Comparison of ENCODE assay signal across 8 cellular contexts in the genomic region with DNA sequence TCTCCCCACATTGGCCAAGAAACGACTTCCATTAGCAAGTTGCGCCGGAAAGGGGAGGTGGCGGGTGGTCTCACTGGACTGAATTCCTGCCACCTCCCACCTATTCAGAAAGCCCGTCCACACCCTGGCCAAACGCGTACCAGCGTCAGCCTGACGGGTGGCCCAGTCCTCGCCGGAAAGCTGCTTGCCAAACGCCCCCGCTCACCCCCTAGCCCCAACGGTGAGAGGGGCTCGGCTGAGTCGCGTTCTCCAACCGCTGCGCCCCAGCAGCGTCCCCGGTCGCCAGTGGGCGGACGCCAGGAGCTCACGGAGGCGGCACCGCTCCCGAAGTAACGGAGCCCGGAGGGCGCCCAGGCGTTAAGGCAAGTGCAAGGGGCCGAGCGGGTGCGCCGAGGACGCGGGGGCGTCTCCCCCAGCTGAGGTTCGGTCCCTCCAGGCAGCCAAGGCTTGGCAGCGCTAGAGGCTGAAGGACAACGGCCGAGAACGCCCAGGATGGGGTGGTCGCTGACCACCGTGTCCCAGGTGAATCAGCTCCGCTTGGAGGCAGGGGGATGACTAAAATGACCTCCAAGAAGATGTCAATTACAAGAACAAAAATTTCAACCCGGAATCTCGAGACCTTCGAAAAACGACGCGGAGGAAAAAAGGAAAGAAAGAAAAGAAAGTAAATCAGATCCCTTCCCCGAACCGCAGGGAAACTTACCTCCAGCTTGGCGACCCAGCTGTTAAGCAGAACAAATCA.
DNase-seq lines count a peak whose midpoint lies in the region; ATAC-seq and TF ChIP-seq lines count a peak whose summit lies in the region.

No MANE protein-coding gene starts in this region.

- peaks cover 8% of the 10 kb centered on the region; the same call in 1 of the 2 replicates for H3K4me1 ChIP-seq in HEK293 (ENCODE audit: control insufficient read depth, insufficient read depth, low read length)
- H3K4me1 ChIP-seq in right atrium auricular region, result peaks cover 0 to 18% of the 10 kb centered on the region in 2 donors

- H3K4me3 ChIP-seq in AG04450 (ENCODE audit: low read depth, low read length) (peak overlapping the region; percentile 96), HEK293 (ENCODE audit: low read depth, low read length) (peak overlapping the region; percentile 85), right atrium auricular region (peak overlapping the region; percentile 39 to 56), skeletal muscle cell (ENCODE audit: low read depth, low read length) (peak overlapping the region; percentile 66)

- H3K36me3 Mint-ChIP-seq in activated T-helper 1 cell treated with anti-CD3 and anti-CD28 coated beads, Interleukin-12 subunit alpha, Interleukin-12 subunit beta, Interleukin-2, Interleukin-4 antibody, amounts not matched to agents 30 ng/mL and 10 ng/mL and 1 ng/mL, durations not matched to agents 14 hours and 24 hours and 36 hours (ENCODE audit: low read depth), result no peaks in the 10 kb centered on the region

- TF ChIP-seq CTCF in AG04450 (IDR thresholded peaks at IDR 0.05; ENCODE audit: low read depth, low read length) (no peak), HEK293 (tag by site-specific recombination; IDR thresholded peaks at IDR 0.05) (no peak; the same call in 1 of the 2 replicates), right atrium auricular region (IDR thresholded peaks at IDR 0.05) (no peak)

- peaks cover 46% of the 10 kb centered on the region for H3K27me3 Mint-ChIP-seq in activated T-helper 1 cell treated with anti-CD3 and anti-CD28 coated beads, Interleukin-12 subunit alpha, Interleukin-12 subunit beta, Interleukin-2, Interleukin-4 antibody, amounts not matched to agents 30 ng/mL and 10 ng/mL and 1 ng/mL, durations not matched to agents 14 hours and 24 hours and 36 hours (ENCODE audit: insufficient read depth)

- ATAC-seq in left lobe of liver, result no peak

- H3K9me3 Mint-ChIP-seq in activated T-helper 1 cell treated with anti-CD3 and anti-CD28 coated beads, Interleukin-12 subunit alpha, Interleukin-12 subunit beta, Interleukin-2, Interleukin-4 antibody, amounts not matched to agents 30 ng/mL and 10 ng/mL and 1 ng/mL, durations not matched to agents 14 hours and 24 hours and 36 hours, result no peaks in the 10 kb centered on the region

- intact Hi-C loops in activated T-helper 1 cell treated with anti-CD3 and anti-CD28 coated beads, Interleukin-12 subunit alpha, Interleukin-12 subunit beta, Interleukin-2, Interleukin-4 antibody, amounts not matched to agents 30 ng/mL and 10 ng/mL and 1 ng/mL, durations not matched to agents 14 hours and 24 hours and 36 hours (cut with micrococcal nuclease), result loop anchor here (1.0 to 10.0 kb wide), 5 partner anchors 133 to 720 kb away; a partner anchor contains a TSS

- peak overlapping the region; percentile 24 for H3K27ac Mint-ChIP-seq in activated T-helper 1 cell treated with anti-CD3 and anti-CD28 coated beads, Interleukin-12 subunit alpha, Interleukin-12 subunit beta, Interleukin-2, Interleukin-4 antibody, amounts not matched to agents 30 ng/mL and 10 ng/mL and 1 ng/mL, durations not matched to agents 14 hours and 24 hours and 36 hours

- CTCF ChIA-PET in AG04450 (lab: Charles Lee), result interaction anchor here (0.6 to 1.6 kb wide), 4 partner anchors 32 to 136 kb away, joined by 3 to 8 read pairs (median 6); no protein-coding TSS in a partner anchor
- CTCF ChIA-PET in HEK293 (lab: Yijun Ruan, JAX), result interaction anchor here (0.6 to 1.8 kb wide), 8 partner anchors 14 to 1295 kb away, joined by 3 to 8 read pairs (median 4); no protein-coding TSS in a partner anchor

- H3K4me3 Mint-ChIP-seq in activated T-helper 1 cell treated with anti-CD3 and anti-CD28 coated beads, Interleukin-12 subunit alpha, Interleukin-12 subunit beta, Interleukin-2, Interleukin-4 antibody, amounts not matched to agents 30 ng/mL and 10 ng/mL and 1 ng/mL, durations not matched to agents 14 hours and 24 hours and 36 hours, result peak overlapping the region; percentile 88

- H3K36me3 ChIP-seq in HEK293 (ENCODE audit: control insufficient read depth in 2 of 2, insufficient read depth in 1 of 2, low read length in 2 of 2) (no peaks in the 10 kb centered on the region; a peak in 1 of 3 replicates), right atrium auricular region (no peaks in the 10 kb centered on the region)

- peaks cover 44% of the 10 kb centered on the region for H3K4me1 Mint-ChIP-seq in activated T-helper 1 cell treated with anti-CD3 and anti-CD28 coated beads, Interleukin-12 subunit alpha, Interleukin-12 subunit beta, Interleukin-2, Interleukin-4 antibody, amounts not matched to agents 30 ng/mL and 10 ng/mL and 1 ng/mL, durations not matched to agents 14 hours and 24 hours and 36 hours (ENCODE audit: low read depth)

- POLR2A ChIA-PET in AG04450 (lab: Yijun Ruan, JAX) (interaction anchor here (0.8 to 2.5 kb wide), 17 partner anchors 12 to 603 kb away, joined by 3 to 49 read pairs (median 4); no protein-coding TSS in a partner anchor), HEK293 (lab: Yijun Ruan, JAX) (interaction anchor here (0.6 to 3.0 kb wide), 13 partner anchors 12 to 640 kb away, joined by 3 to 41 read pairs (median 5); a partner anchor contains a TSS)

- H3K9me3 ChIP-seq in AG04450 (ENCODE audit: control insufficient read depth, insufficient read depth, low read length), result no peaks in the 10 kb centered on the region; the same call in 1 of the 2 replicates
- no peaks in the 10 kb centered on the region for H3K9me3 ChIP-seq in HEK293 (ENCODE audit: control insufficient read depth, insufficient read depth, low read depth, low read length)
- H3K9me3 ChIP-seq in right atrium auricular region, result no peaks in the 10 kb centered on the region

- DNase-seq in AG04450 (ENCODE audit: low read depth, low spot score) (no peak), right atrium auricular region (ENCODE audit: low spot score) (no peak), skeletal muscle cell (ENCODE audit: low read depth) (no peak), kidney glomerular epithelial cell (lab: John Stamatoyannopoulos, UW) (no peak), left lobe of liver (ENCODE audit: low spot score) (no peak), NCI-H2107 (lab: John Stamatoyannopoulos, UW) (no peak)
- no peak for DNase-seq in activated T-helper 1 cell treated with anti-CD3 and anti-CD28 coated beads, Interleukin-12 subunit alpha, Interleukin-12 subunit beta, Interleukin-2, Interleukin-4 antibody, amounts not matched to agents 30 ng/mL and 10 ng/mL and 1 ng/mL, durations not matched to agents 14 hours and 24 hours and 36 hours (ENCODE audit: low spot score)

- H3K27me3 ChIP-seq in AG04450 (ENCODE audit: control insufficient read depth, insufficient read depth, low read length) (no peaks in the 10 kb centered on the region), right atrium auricular region (peaks cover 9 to 12% of the 10 kb centered on the region in 2 donors)

- H3K27ac ChIP-seq in AG04450 (ENCODE audit: low read depth, low read length) (no peak overlapping the region), HEK293 (ENCODE audit: extremely low read depth, low read depth, low read length) (peak overlapping the region; percentile 75; the same call in 1 of the 2 replicates), right atrium auricular region (peak overlapping the region in 1 of 2 donors; percentile 50)

TF ChIP-seq in HEK293, 187 proteins besides CTCF, POLR2A, EP300 and RAD21 (continues in another document):
- TF ChIP-seq HOXD13 (CRISPR knock-in tag; IDR thresholded peaks at IDR 0.05; ENCODE audit: borderline replicate concordance) (no peak), ZNF292 (tag by site-specific recombination; IDR thresholded peaks at IDR 0.05; ENCODE audit: borderline replicate concordance, low read depth) (no peak), ZNF776 (tag by site-specific recombination; IDR thresholded peaks at IDR 0.05; ENCODE audit: borderline replicate concordance) (no peak), ZFP41 (tag by site-specific recombination; IDR thresholded peaks at IDR 0.05; ENCODE audit: borderline replicate concordance) (no peak), GLIS2 (tag by site-specific recombination; IDR thresholded peaks at IDR 0.05) (peak; percentile 90), SP2 (tag by site-specific recombination; IDR thresholded peaks at IDR 0.05) (peak; percentile 73), ZNF768 (tag by site-specific recombination; IDR thresholded peaks at IDR 0.05) (no peak), SP3 (tag by site-specific recombination; IDR thresholded peaks at IDR 0.05) (peak; percentile 31; the same call in 1 of the 2 replicates), ZNF830 (tag by site-specific recombination; IDR thresholded peaks at IDR 0.05; ENCODE audit: low read depth) (no peak)
- TF ChIP-seq, protein P1, sequence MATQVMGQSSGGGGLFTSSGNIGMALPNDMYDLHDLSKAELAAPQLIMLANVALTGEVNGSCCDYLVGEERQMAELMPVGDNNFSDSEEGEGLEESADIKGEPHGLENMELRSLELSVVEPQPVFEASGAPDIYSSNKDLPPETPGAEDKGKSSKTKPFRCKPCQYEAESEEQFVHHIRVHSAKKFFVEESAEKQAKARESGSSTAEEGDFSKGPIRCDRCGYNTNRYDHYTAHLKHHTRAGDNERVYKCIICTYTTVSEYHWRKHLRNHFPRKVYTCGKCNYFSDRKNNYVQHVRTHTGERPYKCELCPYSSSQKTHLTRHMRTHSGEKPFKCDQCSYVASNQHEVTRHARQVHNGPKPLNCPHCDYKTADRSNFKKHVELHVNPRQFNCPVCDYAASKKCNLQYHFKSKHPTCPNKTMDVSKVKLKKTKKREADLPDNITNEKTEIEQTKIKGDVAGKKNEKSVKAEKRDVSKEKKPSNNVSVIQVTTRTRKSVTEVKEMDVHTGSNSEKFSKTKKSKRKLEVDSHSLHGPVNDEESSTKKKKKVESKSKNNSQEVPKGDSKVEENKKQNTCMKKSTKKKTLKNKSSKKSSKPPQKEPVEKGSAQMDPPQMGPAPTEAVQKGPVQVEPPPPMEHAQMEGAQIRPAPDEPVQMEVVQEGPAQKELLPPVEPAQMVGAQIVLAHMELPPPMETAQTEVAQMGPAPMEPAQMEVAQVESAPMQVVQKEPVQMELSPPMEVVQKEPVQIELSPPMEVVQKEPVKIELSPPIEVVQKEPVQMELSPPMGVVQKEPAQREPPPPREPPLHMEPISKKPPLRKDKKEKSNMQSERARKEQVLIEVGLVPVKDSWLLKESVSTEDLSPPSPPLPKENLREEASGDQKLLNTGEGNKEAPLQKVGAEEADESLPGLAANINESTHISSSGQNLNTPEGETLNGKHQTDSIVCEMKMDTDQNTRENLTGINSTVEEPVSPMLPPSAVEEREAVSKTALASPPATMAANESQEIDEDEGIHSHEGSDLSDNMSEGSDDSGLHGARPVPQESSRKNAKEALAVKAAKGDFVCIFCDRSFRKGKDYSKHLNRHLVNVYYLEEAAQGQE (tag by site-specific recombination; IDR thresholded peaks at IDR 0.05), result no peak
